In genomic region chr16:3282747-3283524, GRCh38 we compare ENCODE assay signal across 1 cellular context.
A peak's percentile ranks its signal among the peaks of the same experiment; 100 is the strongest.
TF ChIP-seq lines count a peak whose summit lies in the region.

TSS of gene ZNF263 (plus strand) at chr16:3283491. CDS start at chr16:3283819, 328 bp downstream.

TF ChIP-seq in GM12878, 131 proteins besides CTCF, POLR2A, EP300 and RAD21 (continued from another document and continues in another):
- TF ChIP-seq E4F1 (IDR thresholded peaks at IDR 0.05; ENCODE audit: borderline replicate concordance, partially characterized antibody), result no peak
- no peak for TF ChIP-seq ZNF622 (IDR thresholded peaks at IDR 0.05)
- no peak for TF ChIP-seq ZNF217 (IDR thresholded peaks at IDR 0.05)
- no peak; the same call in 1 of the 2 replicates for TF ChIP-seq STAT1 (conservative IDR thresholded peaks at IDR 0.05)
- TF ChIP-seq ZNF207 (IDR thresholded peaks at IDR 0.05; ENCODE audit: borderline replicate concordance), result 0 out of 2 replicates have a peak, but pooled peaks have one; percentile 62
- TF ChIP-seq NKRF (conservative IDR thresholded peaks at IDR 0.05), result peak; percentile 50
- no peak for TF ChIP-seq CBX3 (IDR thresholded peaks at IDR 0.05; ENCODE audit: borderline replicate concordance, low read depth)
- TF ChIP-seq E2F4 (IDR thresholded peaks at IDR 0.05; ENCODE audit: low read depth, low read length), result 0 out of 2 replicates have a peak, but pooled peaks have one; percentile 4
- no peak for TF ChIP-seq ZZZ3 (IDR thresholded peaks at IDR 0.05; ENCODE audit: control insufficient read depth, insufficient read length, low read depth)
- TF ChIP-seq MEF2B (IDR thresholded peaks at IDR 0.05; ENCODE audit: partially characterized antibody, poor library complexity, severe bottlenecking), result peak; percentile 34
- TF ChIP-seq FOS (IDR thresholded peaks at IDR 0.05; ENCODE audit: borderline replicate concordance, extremely low read depth, insufficient read length), result no peak
- TF ChIP-seq BRCA1 (IDR thresholded peaks at IDR 0.05; ENCODE audit: low read depth, low read length), result no peak
- no peak for TF ChIP-seq RBBP5 (conservative IDR thresholded peaks at IDR 0.05)
- no peak for TF ChIP-seq HDAC2 (IDR thresholded peaks at IDR 0.05)
- TF ChIP-seq CBX5 (IDR thresholded peaks at IDR 0.05; ENCODE audit: low read depth), result no peak
- peak; percentile 99 for TF ChIP-seq CREM (IDR thresholded peaks at IDR 0.05; ENCODE audit: low read depth)
- no peak for TF ChIP-seq ZNF384 (IDR thresholded peaks at IDR 0.05; ENCODE audit: borderline replicate concordance, low read depth, low read length)
- no peak; the same call in 1 of the 2 replicates for TF ChIP-seq SREBF1 (IDR thresholded peaks at IDR 0.05; ENCODE audit: low read length)
- peak; percentile 69 for TF ChIP-seq HDGF (IDR thresholded peaks at IDR 0.05)
- peak; percentile 92 for TF ChIP-seq GABPA (IDR thresholded peaks at IDR 0.05; ENCODE audit: low read depth)
- no peak for TF ChIP-seq KAT2A (conservative IDR thresholded peaks at IDR 0.05; ENCODE audit: control insufficient read depth, low read depth, low read length)
- TF ChIP-seq BACH1 (IDR thresholded peaks at IDR 0.05; ENCODE audit: borderline replicate concordance), result no peak; the same call in 1 of the 2 replicates
- TF ChIP-seq ZNF592 (IDR thresholded peaks at IDR 0.05), result 0 out of 2 replicates have a peak, but pooled peaks have one; percentile 21
- TF ChIP-seq BCL3 (IDR thresholded peaks at IDR 0.05; ENCODE audit: borderline replicate concordance, insufficient read depth, low read depth, low read length, poor library complexity, severe bottlenecking), result no peak
- no peak for TF ChIP-seq ZBED1 (IDR thresholded peaks at IDR 0.05; ENCODE audit: borderline replicate concordance)
- TF ChIP-seq KLF5 (IDR thresholded peaks at IDR 0.05; ENCODE audit: partially characterized antibody), result peak; percentile 16
- TF ChIP-seq BHLHE40 (IDR thresholded peaks at IDR 0.05; ENCODE audit: borderline replicate concordance in 1 of 2, low read depth in 2 of 2, low read length in 1 of 2), result peak; percentile 100
- TF ChIP-seq NR2C2 (IDR thresholded peaks at IDR 0.05; ENCODE audit: borderline replicate concordance, control insufficient read depth, insufficient read length, low read depth), result no peak
- peak; percentile 59; the same call in 1 of the 2 replicates for TF ChIP-seq TAF1 (IDR thresholded peaks at IDR 0.05; ENCODE audit: borderline replicate concordance, low read depth, low read length)
- peak; percentile 85 for TF ChIP-seq MAX (IDR thresholded peaks at IDR 0.05; ENCODE audit: low read depth, low read length)
- peak; percentile 67; the same call in 1 of the 2 replicates for TF ChIP-seq RUNX3 (IDR thresholded peaks at IDR 0.05; ENCODE audit: low read length)
- no peak for TF ChIP-seq CHD4 (IDR thresholded peaks at IDR 0.05)
- TF ChIP-seq ATF3 (IDR thresholded peaks at IDR 0.05; ENCODE audit: borderline replicate concordance, extremely low read depth, low read depth, low read length), result peak; percentile 89
- no peak for TF ChIP-seq CUX1 (IDR thresholded peaks at IDR 0.05; ENCODE audit: insufficient replicate concordance, low read depth, low read length)
- TF ChIP-seq ZNF24 (IDR thresholded peaks at IDR 0.05), result no peak
- TF ChIP-seq JUNB (IDR thresholded peaks at IDR 0.05), result no peak
- TF ChIP-seq ELK1 (IDR thresholded peaks at IDR 0.05; ENCODE audit: low read depth, low read length), result peak; percentile 73
- TF ChIP-seq LARP7 (IDR thresholded peaks at IDR 0.05), result peak; percentile 91
- TF ChIP-seq RFX5 (IDR thresholded peaks at IDR 0.05; ENCODE audit: low read depth, low read length), result peak; percentile 77
- no peak for TF ChIP-seq TCF7 (IDR thresholded peaks at IDR 0.05; ENCODE audit: borderline replicate concordance)
- TF ChIP-seq YBX1 (IDR thresholded peaks at IDR 0.05), result no peak
- peak; percentile 16 for TF ChIP-seq IRF3 (IDR thresholded peaks at IDR 0.05)
- peak; percentile 93 for TF ChIP-seq MXI1 (IDR thresholded peaks at IDR 0.05; ENCODE audit: low read depth, low read length)
- TF ChIP-seq BCL11A (IDR thresholded peaks at IDR 0.05; ENCODE audit: low read depth, low read length), result no peak
- TF ChIP-seq SREBF2 (IDR thresholded peaks at IDR 0.05; ENCODE audit: low read length), result no peak
- no peak for TF ChIP-seq CHD1 (IDR thresholded peaks at IDR 0.05; ENCODE audit: low read depth, low read length)
